11 cellular contexts compared by ENCODE assay signal in genomic region chr6:2020909-2021308, GRCh38.
DNase-seq lines count a peak whose midpoint lies in the region; ATAC-seq and TF ChIP-seq lines count a peak whose summit lies in the region.
"Had no signal": no experiment of that assay in that cellular context is flagged by ENCODE, and none has a peak within 500 bp of the region (broad histone marks: within the 10 kb centered on the region; RNA-seq: fewer than 3 reads in every experiment).

No MANE protein-coding gene starts in this region.

- H3K27ac ChIP-seq in heart left ventricle = peak overlapping the region in 5 of 12 donors; percentile 6 to 48 (median 18)

- no peak overlapping the region for H3K27ac Mint-ChIP-seq in mesothelial cell of epicardium
- H3K27ac Mint-ChIP-seq: activated CD8-positive, alpha-beta memory T cell treated with anti-CD3 and anti-CD28 coated beads, Interleukin-2, amount 10 ng/mL, durations not matched to agents 7 days and 5 days had no signal

- no peaks in the 10 kb centered on the region for H3K27me3 ChIP-seq in heart left ventricle

- H3K4me3 ChIP-seq in heart left ventricle = no peak overlapping the region
- H3K4me3 ChIP-seq: mucosa of descending colon had no signal

- H3K4me3 Mint-ChIP-seq in mesothelial cell of epicardium = no peak overlapping the region
- H3K4me3 Mint-ChIP-seq: activated CD8-positive, alpha-beta memory T cell treated with anti-CD3 and anti-CD28 coated beads, Interleukin-2, amount 10 ng/mL, durations not matched to agents 7 days and 5 days had no signal

- no peak for DNase-seq in heart left ventricle
- DNase-seq in Right ventricle myocardium inferior (ENCODE audit: missing footprints) = no peak
- DNase-seq in NCI-H2196 treated with DMSO at 0.1 percent for 48 hours (lab: John Stamatoyannopoulos, UW; ENCODE audit: unreplicated experiment) = peak; percentile 44
- peak; percentile 80 for DNase-seq in dermis blood vessel endothelial cell
- no peak for DNase-seq in mesothelial cell of epicardium (ENCODE audit: low spot score in 2 of 2, unreplicated experiment in 2 of 2)
- DNase-seq in NCI-H526 (lab: John Stamatoyannopoulos, UW) = no peak
- DNase-seq: activated CD8-positive, alpha-beta memory T cell treated with anti-CD3 and anti-CD28 coated beads, Interleukin-2, amount 10 ng/mL, durations not matched to agents 7 days and 5 days had no signal

- H3K36me3 Mint-ChIP-seq in mesothelial cell of epicardium = peaks cover 8% of the 10 kb centered on the region

- intact Hi-C loops in heart left ventricle (cut with DNase I) (no loop called here), Right ventricle myocardium inferior (cut with DNase I) (no loop called here)

- peaks cover 0 to 19% (median 13%) of the 10 kb centered on the region in 12 donors for H3K4me1 ChIP-seq in heart left ventricle

- peaks cover 25% of the 10 kb centered on the region for H3K4me1 Mint-ChIP-seq in mesothelial cell of epicardium
- H3K4me1 Mint-ChIP-seq: activated CD8-positive, alpha-beta memory T cell treated with anti-CD3 and anti-CD28 coated beads, Interleukin-2, amount 10 ng/mL, durations not matched to agents 7 days and 5 days had no signal

- peaks cover 0 to 6% (median 0%) of the 10 kb centered on the region in 12 donors for H3K9me3 ChIP-seq in heart left ventricle
- H3K9me3 ChIP-seq: mucosa of descending colon had no signal

- TF ChIP-seq CTCF in heart left ventricle (IDR thresholded peaks at IDR 0.05) = no peak
- TF ChIP-seq CTCF in mesothelial cell of epicardium (IDR thresholded peaks at IDR 0.05; ENCODE audit: unreplicated experiment) = no peak

- peaks cover 3% of the 10 kb centered on the region for H3K27me3 Mint-ChIP-seq in mesothelial cell of epicardium (ENCODE audit: low read depth)

- TF ChIP-seq POLR2A in heart left ventricle (IDR thresholded peaks at IDR 0.05) (no peak), GM18505 (IDR thresholded peaks at IDR 0.05; ENCODE audit: borderline replicate concordance, extremely low read depth, insufficient read depth, insufficient read length) (no peak)

- ATAC-seq in heart left ventricle (peak in 3 of 4 donors; percentile 58 to 66 (median 59)), Right ventricle myocardium inferior (no peak), HG03342 (IDR thresholded peaks at IDR 0.05; ENCODE audit: unreplicated experiment) (no peak), GM18505 (IDR thresholded peaks at IDR 0.05; ENCODE audit: unreplicated experiment) (no peak)
- ATAC-seq: activated CD8-positive, alpha-beta memory T cell treated with anti-CD3 and anti-CD28 coated beads, Interleukin-2, amount 10 ng/mL, durations not matched to agents 7 days and 5 days; Panc1 had no signal

- no peaks in the 10 kb centered on the region for H3K36me3 ChIP-seq in heart left ventricle

- H3K9me3 Mint-ChIP-seq in mesothelial cell of epicardium = peaks cover 9% of the 10 kb centered on the region

Comparison
In these comparisons a context has a peak if more than half of its experiments do, and no peak if none do; other contexts are left out.
1. ATAC-seq: peak in heart left ventricle (3 of 4); none in Right ventricle myocardium inferior (single experiment), HG03342 (single experiment) and GM18505 (single experiment).
2. DNase-seq: peak in NCI-H2196 treated with DMSO at 0.1 percent for 48 hours (single experiment) and dermis blood vessel endothelial cell (single experiment); none in heart left ventricle (0 of 5), Right ventricle myocardium inferior (single experiment), mesothelial cell of epicardium (0 of 2) and NCI-H526 (0 of 2).